ENCODE assay signal across 8 cellular contexts in the genomic region with DNA sequence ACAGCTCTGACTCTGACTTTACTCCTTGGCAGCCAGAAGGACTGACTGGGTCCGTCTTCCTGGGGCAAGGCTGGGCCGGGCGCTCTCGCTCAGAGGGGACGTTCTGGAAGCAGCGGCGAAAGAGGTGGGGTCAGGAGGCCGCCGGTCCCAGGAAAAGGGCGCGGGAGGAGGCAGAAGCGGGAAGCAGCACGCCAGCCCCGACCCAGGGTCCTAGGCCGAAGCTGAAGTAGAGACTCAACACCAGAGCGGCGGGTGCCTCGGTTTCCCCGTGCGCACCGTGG. TPM values are rescaled to one million over a fixed set of nuclear protein-coding genes. Genes with fewer than 3 reads are reported as not detected.
DNase-seq lines count a peak whose midpoint lies in the region; ATAC-seq and TF ChIP-seq lines count a peak whose summit lies in the region.

No MANE protein-coding gene starts in this region.

- peaks cover 28% of the 10 kb centered on the region for H3K4me1 ChIP-seq in ES-I3 (ENCODE audit: insufficient read depth, low read length)

- no peak for ATAC-seq in T-helper 17 cell
- ATAC-seq in GM21576 (IDR thresholded peaks at IDR 0.05; ENCODE audit: unreplicated experiment), result no peak
- ATAC-seq in HG02642 (IDR thresholded peaks at IDR 0.05; ENCODE audit: poor library complexity, unreplicated experiment), result no peak

- H3K9me3 ChIP-seq in ES-I3 (ENCODE audit: control insufficient read depth, insufficient read depth, low read length) (no peaks in the 10 kb centered on the region), T-helper 17 cell (ENCODE audit: control insufficient read depth, low read length, poor library complexity, severe bottlenecking) (no peaks in the 10 kb centered on the region)

- H3K4me3 Mint-ChIP-seq in T-helper 17 cell, result peak overlapping the region; percentile 93
- H3K4me3 Mint-ChIP-seq in progenitor cell of endocrine pancreas (ENCODE audit: low read depth), result peak overlapping the region; percentile 82

- DNase-seq in T-helper 17 cell (no peak), foreskin fibroblast (peak in 1 of 2 donors; percentile 56), progenitor cell of endocrine pancreas (ENCODE audit: low spot score, unreplicated experiment) (no peak), NCI-H524 (lab: John Stamatoyannopoulos, UW) (no peak), Kasumi-1 (lab: John Stamatoyannopoulos, UW) (no peak)

- TF ChIP-seq CTCF in foreskin fibroblast (IDR thresholded peaks at IDR 0.05; ENCODE audit: low read depth, low read length), result no peak
- no peak for TF ChIP-seq CTCF in progenitor cell of endocrine pancreas (IDR thresholded peaks at IDR 0.05; ENCODE audit: unreplicated experiment)

- no peaks in the 10 kb centered on the region for H3K36me3 Mint-ChIP-seq in T-helper 17 cell (ENCODE audit: low read depth)
- peaks cover 3% of the 10 kb centered on the region for H3K36me3 Mint-ChIP-seq in progenitor cell of endocrine pancreas (ENCODE audit: insufficient read depth)

- peak overlapping the region; percentile 84 for H3K9ac ChIP-seq in ES-I3 (ENCODE audit: low read depth, low read length)

- H3K27me3 Mint-ChIP-seq in T-helper 17 cell, result peaks cover 5% of the 10 kb centered on the region
- no peaks in the 10 kb centered on the region for H3K27me3 Mint-ChIP-seq in progenitor cell of endocrine pancreas

- peaks cover 21% of the 10 kb centered on the region for H3K4me1 Mint-ChIP-seq in T-helper 17 cell
- peaks cover 51% of the 10 kb centered on the region for H3K4me1 Mint-ChIP-seq in progenitor cell of endocrine pancreas (ENCODE audit: low read depth)

- H3K9me3 Mint-ChIP-seq in progenitor cell of endocrine pancreas (ENCODE audit: low read depth), result no peaks in the 10 kb centered on the region

- no peaks in the 10 kb centered on the region for H3K36me3 ChIP-seq in ES-I3 (ENCODE audit: insufficient read depth, low read length)

- H3K27ac Mint-ChIP-seq in T-helper 17 cell (peak overlapping the region; percentile 14), progenitor cell of endocrine pancreas (peak overlapping the region; percentile 89)

- H3K4me3 ChIP-seq in foreskin fibroblast (ENCODE audit: low read depth in 1 of 2, low read length in 2 of 2), result peak overlapping the region; percentile 81 to 97

RNA-seq across cellular contexts. Expression of a gene that starts 1.5 kb away (rescaled TPM):
- total RNA-seq in T-helper 17 cell (1 to 10 TPM in 1 of 2 donors, under 1 TPM in 1; 0.65 to 1.5 TPM), progenitor cell of endocrine pancreas (22.5 and 23.9 TPM in 2 replicates)
